ENCODE assay signal across 8 cellular contexts in the genomic region with DNA sequence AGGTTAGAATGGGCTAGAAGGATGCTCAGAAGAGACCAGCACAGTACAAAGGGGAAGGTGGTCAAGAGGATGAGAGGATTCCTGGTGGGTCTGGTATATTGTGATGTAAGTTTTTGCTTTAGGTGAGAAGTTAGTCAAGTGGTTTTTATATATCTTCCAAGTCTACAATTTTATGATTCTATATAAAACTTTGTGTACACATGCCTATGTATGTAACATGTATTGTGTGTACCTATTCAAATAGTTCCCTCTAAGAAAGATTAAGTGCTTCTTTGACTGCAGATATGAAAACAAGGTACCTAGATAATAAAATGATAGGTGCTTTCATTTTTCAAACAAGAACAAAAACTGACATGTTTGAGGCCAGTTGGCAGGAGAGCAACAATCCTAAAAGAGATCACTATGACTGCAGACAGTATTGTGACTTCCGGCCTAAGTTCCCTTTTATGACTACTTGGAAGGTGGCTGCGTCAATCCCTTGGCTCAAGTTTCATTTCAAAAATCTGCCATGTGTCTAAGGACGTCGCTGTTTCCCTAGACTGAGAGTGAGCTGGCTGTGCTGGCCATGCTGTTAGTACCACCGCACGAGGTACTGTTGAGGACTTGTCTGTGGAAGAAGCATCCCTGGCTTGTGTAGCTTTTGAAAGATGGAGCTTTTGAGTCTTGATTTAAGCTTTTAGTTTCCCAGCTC.
A peak's percentile ranks its signal among the peaks of the same experiment; 100 is the strongest.
DNase-seq lines count a peak whose midpoint lies in the region; ATAC-seq and TF ChIP-seq lines count a peak whose summit lies in the region.

No MANE protein-coding gene starts in this region.

- H3K4me1 ChIP-seq in foreskin keratinocyte: no peaks in the 10 kb centered on the region

- no peaks in the 10 kb centered on the region for H3K9me3 Mint-ChIP-seq in stimulated activated naive B cell treated with anti-CD40 and anti-IgM and Interleukin-4, amounts not matched to agents 10 μg/mL and 1 μg/mL and 100 μg/mL, for 72 hours

- H3K36me3 ChIP-seq in MG63: 0 out of 2 replicates have a peak, but pooled peaks cover 3% of the 10 kb centered on the region

- peaks cover 4 to 15% of the 10 kb centered on the region in 2 donors for H3K4me1 Mint-ChIP-seq in stimulated activated naive B cell treated with anti-CD40 and anti-IgM and Interleukin-4, amounts not matched to agents 10 μg/mL and 1 μg/mL and 100 μg/mL, for 72 hours

- ATAC-seq in GM21528 (IDR thresholded peaks at IDR 0.05; ENCODE audit: low FRiP score, unreplicated experiment): peak; percentile 88
- peak; percentile 98 to 99 for ATAC-seq in stimulated activated naive B cell treated with anti-CD40 and anti-IgM and Interleukin-4, amounts not matched to agents 10 μg/mL and 1 μg/mL and 100 μg/mL, for 72 hours (replicated peaks)
- no peak for ATAC-seq in foreskin keratinocyte

- no peaks in the 10 kb centered on the region for H3K36me3 Mint-ChIP-seq in stimulated activated naive B cell treated with anti-CD40 and anti-IgM and Interleukin-4, amounts not matched to agents 10 μg/mL and 1 μg/mL and 100 μg/mL, for 72 hours

- no peak overlapping the region for H3K4me3 Mint-ChIP-seq in stimulated activated naive B cell treated with anti-CD40 and anti-IgM and Interleukin-4, amounts not matched to agents 10 μg/mL and 1 μg/mL and 100 μg/mL, for 72 hours

- no peak for TF ChIP-seq POLR2A in erythroblast (IDR thresholded peaks at IDR 0.05; ENCODE audit: low read length)

- TF ChIP-seq CTCF in GM12864 (IDR thresholded peaks at IDR 0.05; ENCODE audit: low read depth, low read length, missing control alignments) (no peak), foreskin keratinocyte (conservative IDR thresholded peaks at IDR 0.05) (no peak)

- H3K27ac Mint-ChIP-seq in stimulated activated naive B cell treated with anti-CD40 and anti-IgM and Interleukin-4, amounts not matched to agents 10 μg/mL and 1 μg/mL and 100 μg/mL, for 72 hours: peak overlapping the region; percentile 70

- H3K4me3 ChIP-seq in GM12864 (ENCODE audit: low read depth, low read length): no peak overlapping the region
- H3K4me3 ChIP-seq in MG63: no peak overlapping the region

- H3K9me3 ChIP-seq in MG63: no peaks in the 10 kb centered on the region

- H3K27me3 Mint-ChIP-seq in stimulated activated naive B cell treated with anti-CD40 and anti-IgM and Interleukin-4, amounts not matched to agents 10 μg/mL and 1 μg/mL and 100 μg/mL, for 72 hours: no peaks in the 10 kb centered on the region

- H3K27ac ChIP-seq in foreskin keratinocyte: no peak overlapping the region

- H3K27me3 ChIP-seq in MG63: no peaks in the 10 kb centered on the region
- no peaks in the 10 kb centered on the region for H3K27me3 ChIP-seq in foreskin keratinocyte

- peak; percentile 57 for DNase-seq in GM12864 (ENCODE audit: low read depth)
- DNase-seq in MG63: peak; percentile 37
- DNase-seq in erythroblast (lab: John Stamatoyannopoulos, UW): peak; percentile 8 to 29
- DNase-seq in stimulated activated naive B cell treated with anti-CD40 and anti-IgM and Interleukin-4, amounts not matched to agents 10 μg/mL and 1 μg/mL and 100 μg/mL, for 72 hours: peak; percentile 55
- DNase-seq in NCI-H2081 treated with DMSO at 0.1 percent for 48 hours (lab: John Stamatoyannopoulos, UW): no peak
- no peak for DNase-seq in foreskin keratinocyte
- DNase-seq in stimulated activated CD4-positive, alpha-beta T cell treated with anti-CD3 and anti-CD28 coated beads, Interleukin-4, amount 100 ng/mL, for 24 hours: no peak

Comparison
In these comparisons a context has a peak if more than half of its experiments do, and no peak if none do; other contexts are left out.
1. DNase-seq: peak in GM12864 (single experiment), MG63 (single experiment), erythroblast (2 of 2) and stimulated activated naive B cell treated with anti-CD40 and anti-IgM and Interleukin-4, amounts not matched to agents 10 μg/mL and 1 μg/mL and 100 μg/mL, for 72 hours (single experiment); none in NCI-H2081 treated with DMSO at 0.1 percent for 48 hours (single experiment), foreskin keratinocyte (0 of 2) and stimulated activated CD4-positive, alpha-beta T cell treated with anti-CD3 and anti-CD28 coated beads, Interleukin-4, amount 100 ng/mL, for 24 hours (single experiment).